17 cellular contexts compared by ENCODE assay signal in genomic region chr18:26544459-26544858, GRCh38. TPM values are rescaled to one million over a fixed set of nuclear protein-coding genes. Genes with fewer than 3 reads are reported as not detected.
DNase-seq lines count a peak whose midpoint lies in the region; ATAC-seq and TF ChIP-seq lines count a peak whose summit lies in the region.
"Had no signal": no experiment of that assay in that cellular context is flagged by ENCODE, and none has a peak within 500 bp of the region (broad histone marks: within the 10 kb centered on the region; RNA-seq: fewer than 3 reads in every experiment).

No MANE protein-coding gene starts in this region.

- H3K79me2 ChIP-seq in GM23248 (ENCODE audit: insufficient read depth) = peaks cover 62% of the 10 kb centered on the region
- peaks cover 43% of the 10 kb centered on the region for H3K79me2 ChIP-seq in osteoblast (ENCODE audit: insufficient read depth, low read length)

- H3K4me3 ChIP-seq in GM23248 (0 out of 2 replicates have a peak overlapping the region, but pooled peaks have one; percentile 30), RWPE2 (ENCODE audit: severe bottlenecking) (peak overlapping the region; percentile 98), fibroblast of villous mesenchyme (ENCODE audit: low read depth, low read length) (no peak overlapping the region), osteoblast (ENCODE audit: insufficient read depth, low read length) (no peak overlapping the region), esophagus squamous epithelium (peak overlapping the region in 2 of 4 donors; percentile 4 to 85)
- H3K4me3 ChIP-seq: gastrocnemius medialis had no signal

- H3K4me1 ChIP-seq in GM23248 (ENCODE audit: insufficient read depth) = peaks cover 32% of the 10 kb centered on the region
- H3K4me1 ChIP-seq in RWPE2 (ENCODE audit: insufficient read depth, poor library complexity, severe bottlenecking) = peaks cover 44% of the 10 kb centered on the region
- peaks cover 9% of the 10 kb centered on the region for H3K4me1 ChIP-seq in osteoblast (ENCODE audit: insufficient read depth, low read length)
- peaks cover 23 to 93% (median 38%) of the 10 kb centered on the region in 3 donors for H3K4me1 ChIP-seq in esophagus squamous epithelium

- in situ Hi-C loops in GM23248 (cut with MboI) = no loop called here

- no peak overlapping the region for H3K9ac ChIP-seq in GM23248

- WGBS in GM23248 (ENCODE audit: low coverage in 1 of 2, low lambda C conversion rate in 2 of 2, missing lambda C conversion rate in 2 of 2), 2 experiments = 59 to 62% methylated on average over 3 of the region's 3 CpGs
- WGBS in esophagus squamous epithelium, 2 donors = 37 to 41% methylated on average over 3 of the region's 3 CpGs

- no peaks in the 10 kb centered on the region for H3K27me3 ChIP-seq in GM23248 (replicated peaks; ENCODE audit: insufficient read depth)
- H3K27me3 ChIP-seq in RWPE2 (ENCODE audit: insufficient read depth, poor library complexity, severe bottlenecking) = no peaks in the 10 kb centered on the region
- H3K27me3 ChIP-seq in osteoblast (ENCODE audit: insufficient read depth, low read length) = no peaks in the 10 kb centered on the region
- peaks cover 0 to 7% (median 0%) of the 10 kb centered on the region in 4 donors for H3K27me3 ChIP-seq in esophagus squamous epithelium
- H3K27me3 ChIP-seq: brain microvascular endothelial cell, gastrocnemius medialis had no signal

- H2AFZ ChIP-seq in GM23248 (no peak overlapping the region), osteoblast (ENCODE audit: low read length) (no peak overlapping the region)

- intact Hi-C loops in esophagus squamous epithelium (cut with DNase I) = no loop called here

- no peak for DNase-seq in GM23248
- no peak for DNase-seq in RWPE2 (ENCODE audit: low spot score)
- peak; percentile 36 for DNase-seq in fibroblast of villous mesenchyme (ENCODE audit: low read depth)
- no peak for DNase-seq in osteoblast (ENCODE audit: insufficient read length, low spot score, missing footprints)
- no peak for DNase-seq in esophagus squamous epithelium (lab: John Stamatoyannopoulos, UW)
- no peak for DNase-seq in iPS-NIHi11 (ENCODE audit: low spot score)
- no peak for DNase-seq in activated T-cell treated with anti-CD3 and anti-CD28 coated beads for 4 hours
- DNase-seq: activated naive CD4-positive, alpha-beta T cell treated with anti-CD3 and anti-CD28 coated beads, Interleukin-2, amount 10 ng/mL, durations not matched to agents 7 days and 5 days; brain microvascular endothelial cell; CD4-positive, alpha-beta memory T cell; effector CD4-positive, alpha-beta T cell; gastrocnemius medialis; islet precursor cell; NCI-H1092 treated with DMSO at 0.1 percent for 48 hours; NCI-H2171 treated with DMSO at 0.1 percent for 48 hours; T-helper 1 cell had no signal

- ATAC-seq in RWPE2 (ENCODE audit: low read depth) = no peak
- no peak for ATAC-seq in HG03442 (IDR thresholded peaks at IDR 0.05; ENCODE audit: unreplicated experiment)
- ATAC-seq: gastrocnemius medialis had no signal

- H3K27ac ChIP-seq in GM23248 = no peak overlapping the region
- H3K27ac ChIP-seq in RWPE2 (ENCODE audit: poor library complexity, severe bottlenecking) = peak overlapping the region; percentile 93
- H3K27ac ChIP-seq in osteoblast (ENCODE audit: low read depth, low read length) = no peak overlapping the region
- H3K27ac ChIP-seq in esophagus squamous epithelium = no peak overlapping the region
- H3K27ac ChIP-seq: brain microvascular endothelial cell, gastrocnemius medialis had no signal

- TF ChIP-seq CTCF in RWPE2 (IDR thresholded peaks at IDR 0.05; ENCODE audit: poor library complexity, severe bottlenecking) = no peak
- no peak for TF ChIP-seq CTCF in fibroblast of villous mesenchyme (IDR thresholded peaks at IDR 0.05; ENCODE audit: insufficient read depth, low read depth, low read length)
- no peak for TF ChIP-seq CTCF in osteoblast (IDR thresholded peaks at IDR 0.05; ENCODE audit: extremely low read depth, low read depth, low read length)
- TF ChIP-seq CTCF in esophagus squamous epithelium (IDR thresholded peaks at IDR 0.05) = no peak

- H3F3A ChIP-seq in GM23248 (ENCODE audit: insufficient read depth) = peaks cover 11% of the 10 kb centered on the region; the same call in 1 of the 2 replicates

- H3K9me2 ChIP-seq in GM23248 (ENCODE audit: insufficient read depth) = no peaks in the 10 kb centered on the region

- H3K9me3 ChIP-seq in GM23248 (ENCODE audit: low read depth) (no peaks in the 10 kb centered on the region), RWPE2 (ENCODE audit: severe bottlenecking) (no peaks in the 10 kb centered on the region), osteoblast (ENCODE audit: low read depth, low read length) (no peaks in the 10 kb centered on the region), esophagus squamous epithelium (no peaks in the 10 kb centered on the region)
- H3K9me3 ChIP-seq: gastrocnemius medialis had no signal

- no peaks in the 10 kb centered on the region for H3K36me3 ChIP-seq in GM23248 (ENCODE audit: low read depth)
- peaks cover 44% of the 10 kb centered on the region for H3K36me3 ChIP-seq in RWPE2 (ENCODE audit: low read depth)
- H3K36me3 ChIP-seq in osteoblast (ENCODE audit: insufficient read depth, low read length) = no peaks in the 10 kb centered on the region
- H3K36me3 ChIP-seq in esophagus squamous epithelium = no peaks in the 10 kb centered on the region
- H3K36me3 ChIP-seq: brain microvascular endothelial cell, gastrocnemius medialis had no signal

- H4K20me1 ChIP-seq in GM23248 (ENCODE audit: insufficient read depth) (0 out of 2 replicates have a peak, but pooled peaks cover 8% of the 10 kb centered on the region), osteoblast (ENCODE audit: insufficient read depth, low read length) (peaks cover 17% of the 10 kb centered on the region)

- TF ChIP-seq POLR2A in esophagus squamous epithelium (IDR thresholded peaks at IDR 0.05) = no peak

- peak overlapping the region; percentile 30 for H3K4me2 ChIP-seq in GM23248 (ENCODE audit: unreplicated experiment)
- H3K4me2 ChIP-seq in osteoblast (ENCODE audit: insufficient read depth, low read length) = peak overlapping the region; percentile 11

RNA-seq across cellular contexts. Expression of gene KCTD1, which starts 3.9 kb away (rescaled TPM):
- 14.9 and 17.9 TPM in 2 replicates for total RNA-seq in GM23248 (2014; rRNA removed; shearing (Covaris generic))
- 5.0 and 5.7 TPM in 2 replicates for polyA plus RNA-seq in GM23248 (2016; fragmentation: Nextera tagmentation; extraction: Ambion mirVana)
- total RNA-seq in fibroblast of villous mesenchyme (13.9 and 18.6 TPM in 2 replicates), osteoblast (14.4 and 14.8 TPM in 2 replicates), esophagus squamous epithelium (10 to 100 TPM; 46.0 to 67.1 (median 56.6) TPM)

Comparison
In these comparisons a context has a peak if more than half of its experiments do, and no peak if none do; other contexts are left out.
1. H3K4me3 ChIP-seq: peak in GM23248 (single experiment) and RWPE2 (single experiment); none in fibroblast of villous mesenchyme (single experiment) and osteoblast (single experiment).